9 cellular contexts compared by ENCODE assay signal in genomic region chr1:158972841-158973240, GRCh38. TPM values are rescaled to one million over a fixed set of nuclear protein-coding genes. Genes with fewer than 3 reads are reported as not detected.
DNase-seq lines count a peak whose midpoint lies in the region; ATAC-seq and TF ChIP-seq lines count a peak whose summit lies in the region.
"Had no signal": no experiment of that assay in that cellular context is flagged by ENCODE, and none has a peak within 500 bp of the region (broad histone marks: within the 10 kb centered on the region; RNA-seq: fewer than 3 reads in every experiment).

No MANE protein-coding gene starts in this region.

- peak; percentile 20 for DNase-seq in DMS153 (lab: John Stamatoyannopoulos, UW)
- DNase-seq in GM13976 (ENCODE audit: low spot score), result no peak
- DNase-seq in RPMI8226, result peak; percentile 15
- DNase-seq in fibroblast of the aortic adventitia (ENCODE audit: low read depth), result peak; percentile 2
- DNase-seq in mucosa of gallbladder (ENCODE audit: low spot score), result no peak
- no peak for DNase-seq in Right ventricle myocardium superior

- in situ Hi-C loops in GM13976 (cut with MboI; ENCODE audit: low sequenced_read_pairs, unreplicated experiment), result no loop called here

- intact Hi-C loops in Right ventricle myocardium superior (cut with DNase I), result no loop called here

- TF ChIP-seq CTCF in GM13976 (IDR thresholded peaks at IDR 0.05; ENCODE audit: borderline replicate concordance, control extremely low read depth, extremely low read depth, insufficient read depth, missing control alignments) (peak; percentile 24), fibroblast of the aortic adventitia (IDR thresholded peaks at IDR 0.05; ENCODE audit: insufficient read depth, low read length) (no peak)

- H3K4me3 ChIP-seq in fibroblast of the aortic adventitia (ENCODE audit: low read depth, low read length), result no peak overlapping the region
- H3K4me3 ChIP-seq: HAP-1 had no signal

- ATAC-seq in GM18870 (IDR thresholded peaks at IDR 0.05; ENCODE audit: unreplicated experiment) (no peak), Right ventricle myocardium superior (ENCODE audit: poor library complexity) (no peak), GM18861 (IDR thresholded peaks at IDR 0.05; ENCODE audit: unreplicated experiment) (no peak)

RNA-seq across cellular contexts. Expression of gene IFI16, which starts 36.9 kb away (rescaled TPM):
- 202 and 358 TPM in 2 replicates for total RNA-seq in fibroblast of the aortic adventitia (ENCODE audit: low replicate concordance)
- 42.4 TPM for total RNA-seq in mucosa of gallbladder
- 21.1 TPM for total RNA-seq in Right ventricle myocardium superior

RNA-seq across cellular contexts. Expression of gene PYHIN1, which starts 41.5 kb away (rescaled TPM):
- 1.6 TPM in 1 of 2 replicates, not detected in the other for total RNA-seq in fibroblast of the aortic adventitia (ENCODE audit: low replicate concordance)
- total RNA-seq in mucosa of gallbladder, result 3.2 TPM
- 0.22 TPM for total RNA-seq in Right ventricle myocardium superior

Comparison
In these comparisons a context has a peak if more than half of its experiments do, and no peak if none do; other contexts are left out.
1. DNase-seq: peak in DMS153 (single experiment), RPMI8226 (single experiment) and fibroblast of the aortic adventitia (single experiment); none in GM13976 (single experiment), mucosa of gallbladder (single experiment) and Right ventricle myocardium superior (single experiment).